Comparison of ENCODE assay signal across 9 cellular contexts in the genomic region with DNA sequence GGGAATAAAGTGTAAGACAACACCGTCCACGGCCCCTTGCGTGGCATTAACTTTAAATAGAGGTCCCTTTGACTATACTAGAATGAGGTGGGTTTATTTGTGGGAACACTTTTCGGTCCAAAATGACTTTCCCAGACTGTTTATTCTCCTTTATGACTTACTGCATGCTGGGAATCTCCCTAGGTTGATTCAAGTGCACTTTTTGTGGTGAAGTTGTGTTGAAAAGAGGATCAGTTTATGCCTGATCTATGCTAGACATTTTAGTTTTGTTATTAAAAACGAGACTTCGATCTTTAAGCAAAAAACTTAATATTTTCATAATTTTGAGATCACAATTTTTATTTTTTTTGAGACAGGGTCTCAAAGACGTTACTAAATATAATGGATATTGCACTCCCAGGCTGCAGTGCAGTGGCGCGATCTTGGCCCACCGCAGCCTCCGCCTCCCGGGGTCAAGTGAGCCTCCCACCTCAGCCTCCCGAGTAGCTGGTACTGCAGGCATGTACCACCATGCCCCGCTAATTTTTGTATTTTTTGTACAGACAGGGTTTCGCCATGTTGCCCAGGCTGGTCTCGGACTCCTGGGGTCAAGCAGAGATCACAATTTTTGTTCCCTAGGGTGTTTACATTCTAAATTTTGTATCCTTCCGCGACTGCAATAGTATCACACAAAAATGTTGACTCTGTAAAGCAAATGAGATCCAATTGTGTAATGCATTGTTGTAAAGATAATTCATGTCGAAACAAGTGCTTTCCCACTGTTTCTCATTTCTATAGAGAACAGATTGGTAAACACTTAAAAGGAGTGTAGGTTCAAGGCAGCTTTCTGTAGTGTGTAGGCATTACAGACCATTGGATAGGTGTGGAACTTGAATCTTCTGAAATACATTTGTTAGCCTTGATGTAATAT. TPM values are rescaled to one million over a fixed set of nuclear protein-coding genes. Genes with fewer than 3 reads are reported as not detected.
A peak's percentile ranks its signal among the peaks of the same experiment; 100 is the strongest.
DNase-seq lines count a peak whose midpoint lies in the region; ATAC-seq and TF ChIP-seq lines count a peak whose summit lies in the region.
"Had no signal": no experiment of that assay in that cellular context is flagged by ENCODE, and none has a peak within 500 bp of the region (broad histone marks: within the 10 kb centered on the region; RNA-seq: fewer than 3 reads in every experiment).

No MANE protein-coding gene starts in this region.

- no peaks in the 10 kb centered on the region for H3K36me3 Mint-ChIP-seq in osteocyte (ENCODE audit: unreplicated experiment)

- H3K4me3 ChIP-seq in GM06990 (replicated peaks; ENCODE audit: low read depth, low read length): peak overlapping the region; percentile 84
- H3K4me3 ChIP-seq in NT2/D1 (ENCODE audit: insufficient read length, low read depth): peak overlapping the region; percentile 54
- peak overlapping the region; percentile 97 for H3K4me3 ChIP-seq in endocrine pancreas (ENCODE audit: control insufficient read depth, insufficient read depth, low read length)

- no peaks in the 10 kb centered on the region for H3K9me3 Mint-ChIP-seq in osteocyte (ENCODE audit: unreplicated experiment)

- peak overlapping the region; percentile 95 for H3K27ac Mint-ChIP-seq in osteocyte (ENCODE audit: unreplicated experiment)

- peak overlapping the region; percentile 94 for H3K4me3 Mint-ChIP-seq in osteocyte (ENCODE audit: unreplicated experiment)

- TF ChIP-seq CTCF in GM06990 (IDR thresholded peaks at IDR 0.05; ENCODE audit: insufficient read depth, low read length, poor library complexity, severe bottlenecking): no peak
- no peak for TF ChIP-seq CTCF in osteocyte (IDR thresholded peaks at IDR 0.05)

- ATAC-seq in HG03135 (IDR thresholded peaks at IDR 0.05; ENCODE audit: unreplicated experiment) (no peak), GM18517 (IDR thresholded peaks at IDR 0.05; ENCODE audit: unreplicated experiment) (no peak)

- H3K27me3 Mint-ChIP-seq in osteocyte (ENCODE audit: unreplicated experiment): no peaks in the 10 kb centered on the region

- H3K9me3 ChIP-seq in NT2/D1 (ENCODE audit: insufficient read depth, low read length): no peaks in the 10 kb centered on the region
- no peaks in the 10 kb centered on the region for H3K9me3 ChIP-seq in endocrine pancreas (ENCODE audit: control insufficient read depth, low read length)

- H3K36me3 ChIP-seq in GM06990 (ENCODE audit: control insufficient read depth, insufficient read depth, low read length): peaks cover 3% of the 10 kb centered on the region; the same call in 1 of the 2 replicates
- H3K36me3 ChIP-seq in NT2/D1 (ENCODE audit: insufficient read depth, insufficient read length, low read length): peaks cover 20% of the 10 kb centered on the region
- H3K36me3 ChIP-seq in endocrine pancreas (ENCODE audit: control insufficient read depth, insufficient read depth, low read length): no peaks in the 10 kb centered on the region

- DNase-seq in GM06990 (ENCODE audit: extremely low read depth, insufficient read length): no peak
- DNase-seq in NT2/D1 (ENCODE audit: low read depth, low spot score): no peak
- DNase-seq in osteocyte (ENCODE audit: extremely low spot score, unreplicated experiment): no peak
- no peak for DNase-seq in NAMALWA (ENCODE audit: low spot score)
- no peak for DNase-seq in NCI-H1930 (lab: John Stamatoyannopoulos, UW)

- peak overlapping the region; percentile 90 for H3K9ac ChIP-seq in NT2/D1 (ENCODE audit: insufficient read length, low read depth)
- peak overlapping the region; percentile 92 for H3K9ac ChIP-seq in endocrine pancreas (ENCODE audit: control insufficient read depth, insufficient read depth, low read length)

- peaks cover 41% of the 10 kb centered on the region for H3K4me1 Mint-ChIP-seq in osteocyte (ENCODE audit: unreplicated experiment)

- H3K4me1 ChIP-seq in NT2/D1 (ENCODE audit: insufficient read depth, insufficient read length): no peaks in the 10 kb centered on the region
- peaks cover 16% of the 10 kb centered on the region for H3K4me1 ChIP-seq in endocrine pancreas (ENCODE audit: control insufficient read depth, insufficient read depth, low read length)

- H3K27me3 ChIP-seq in GM06990 (replicated peaks; ENCODE audit: control insufficient read depth, insufficient read depth, low read length) (no peaks in the 10 kb centered on the region), NT2/D1 (ENCODE audit: insufficient read depth, insufficient read length) (no peaks in the 10 kb centered on the region), endocrine pancreas (ENCODE audit: control insufficient read depth, insufficient read depth, low read length) (no peaks in the 10 kb centered on the region)

RNA-seq across cellular contexts. Expression of gene CDC42, which starts 1.6 kb away (rescaled TPM):
- total RNA-seq in osteocyte: 214 and 216 TPM in 2 replicates

RNA-seq across cellular contexts. Expression of gene CELA3A, which starts 52.7 kb away (rescaled TPM):
- not detected in 2 replicates for total RNA-seq in osteocyte
- total RNA-seq: RPMI7951 had no signal
